18 cellular contexts compared by ENCODE assay signal in the genomic region with DNA sequence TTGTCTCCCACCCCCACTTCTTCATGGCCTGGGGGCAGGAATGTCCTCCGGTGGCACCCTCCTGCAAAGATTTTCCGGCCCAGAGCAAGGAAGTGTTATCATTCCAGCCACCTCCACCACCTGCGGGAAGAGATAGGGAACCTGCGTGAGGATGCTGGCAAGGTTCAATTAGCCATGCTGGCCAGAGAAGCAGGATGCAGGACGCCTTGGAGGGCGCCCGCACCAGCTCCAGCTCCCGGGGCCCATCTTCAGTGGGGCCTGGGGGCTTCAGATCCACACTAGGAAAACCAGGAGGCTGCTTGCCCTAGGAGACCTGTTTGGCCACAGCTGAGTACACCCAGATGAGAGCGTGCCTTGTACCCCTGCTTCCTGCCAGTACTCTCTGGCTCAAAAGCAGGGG.
"Had no signal": no experiment of that assay in that cellular context is flagged by ENCODE, and none has a peak within 500 bp of the region (broad histone marks: within the 10 kb centered on the region; RNA-seq: fewer than 3 reads in every experiment).

No MANE protein-coding gene starts in this region.

- DNase-seq: Karpas-422, KG1, NCI-H1092 treated with DMSO at 0.1 percent for 48 hours, NCI-H1436, NCI-H187, NCI-H2029, NCI-H2081 treated with DMSO at 0.1 percent for 48 hours, NCI-H2171, NCI-H446, NCI-H510A, NCI-H524 treated with DMSO at 0.1 percent for 48 hours, NCI-H774, PC-3, SHP77 treated with DMSO at 0.1 percent for 48 hours had no signal

- H3K27me3 ChIP-seq: MG63, SJCRH30 had no signal

- ATAC-seq: HepG2, PC-3 had no signal

- H3K4me3 ChIP-seq: MG63, SJCRH30 had no signal

- H3K27ac ChIP-seq: RWPE1 had no signal

- H3K36me3 ChIP-seq: MG63 had no signal

- H3K9me3 ChIP-seq: MG63, SJCRH30 had no signal
